Comparison of ENCODE assay signal across 11 cellular contexts in the genomic region with DNA sequence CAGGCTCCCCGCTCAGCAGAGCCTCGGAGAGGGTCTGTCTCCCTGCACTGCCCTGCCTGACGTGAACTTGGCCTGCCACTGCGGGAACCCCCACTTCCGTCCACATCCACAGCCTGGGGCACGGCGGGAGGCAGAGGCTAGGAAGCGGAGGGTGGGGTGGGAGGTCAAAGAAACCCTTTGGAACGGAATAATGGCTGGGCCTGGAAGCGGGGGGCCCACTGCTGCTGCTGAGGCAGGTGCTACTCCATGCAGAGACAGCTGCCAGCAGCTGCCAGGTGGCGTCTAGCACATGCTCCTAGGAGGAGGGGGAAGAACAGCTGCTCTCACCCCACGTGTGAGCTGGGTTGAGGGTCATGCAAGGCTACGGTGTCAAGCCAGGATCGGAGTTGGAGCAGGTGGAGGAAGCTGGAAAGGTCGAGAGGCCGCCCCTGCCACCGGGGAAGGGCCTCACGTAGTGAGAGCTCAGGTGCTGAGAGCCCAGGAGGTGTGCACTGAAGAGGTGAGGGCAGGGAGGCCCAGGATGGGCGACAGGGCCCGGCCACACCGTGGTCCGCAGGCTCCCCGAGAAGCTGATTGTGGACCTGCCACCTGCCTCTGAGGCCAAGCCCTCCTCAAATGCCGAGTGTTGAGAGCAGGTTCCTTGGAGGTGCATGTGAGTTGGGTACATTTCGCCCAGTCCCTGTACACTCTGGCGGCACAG. TPM values are rescaled to one million over a fixed set of nuclear protein-coding genes. Genes with fewer than 3 reads are reported as not detected.
DNase-seq lines count a peak whose midpoint lies in the region; ATAC-seq and TF ChIP-seq lines count a peak whose summit lies in the region.
"Had no signal": no experiment of that assay in that cellular context is flagged by ENCODE, and none has a peak within 500 bp of the region (broad histone marks: within the 10 kb centered on the region; RNA-seq: fewer than 3 reads in every experiment).

No MANE protein-coding gene starts in this region.

- H3K27me3 ChIP-seq in neural cell (ENCODE audit: insufficient read depth, low read depth, low read length) (no peaks in the 10 kb centered on the region), MG63 (no peaks in the 10 kb centered on the region)

- no peaks in the 10 kb centered on the region for H3K9me3 ChIP-seq in OCI-LY7 (ENCODE audit: low read length)
- H3K9me3 ChIP-seq in neural cell (ENCODE audit: low read length): no peaks in the 10 kb centered on the region
- H3K9me3 ChIP-seq in MG63: no peaks in the 10 kb centered on the region
- H3K9me3 ChIP-seq: adrenal gland, neutrophil had no signal

- no peak overlapping the region for H3K9ac ChIP-seq in neural cell (ENCODE audit: low read length)

- H3F3A ChIP-seq in neural cell (ENCODE audit: insufficient read depth, low read length, poor library complexity, severe bottlenecking): no peaks in the 10 kb centered on the region

- H3K9me2 ChIP-seq in OCI-LY7 (ENCODE audit: insufficient read depth, low read length) (no peaks in the 10 kb centered on the region), neural cell (ENCODE audit: insufficient read depth, low read length) (no peaks in the 10 kb centered on the region)

- POLR2A ChIA-PET in OCI-LY7 (lab: Charles Lee): interaction anchor here (0.6 kb wide), 1 partner anchor 166 kb away, joined by 3 read pairs; no protein-coding TSS in a partner anchor

- in situ Hi-C loops in GM13976 (cut with MboI; ENCODE audit: low sequenced_read_pairs, unreplicated experiment): no loop called here

- peaks cover 14% of the 10 kb centered on the region for H3K4me1 ChIP-seq in OCI-LY7 (ENCODE audit: insufficient read depth, low read length, poor library complexity, severe bottlenecking)

- no peak for TF ChIP-seq EP300 in neural cell (conservative IDR thresholded peaks at IDR 0.05; ENCODE audit: poor library complexity, severe bottlenecking)

- H3K4me2 ChIP-seq in OCI-LY7 (ENCODE audit: low read length): no peak overlapping the region
- no peak overlapping the region for H3K4me2 ChIP-seq in neural cell (ENCODE audit: low read length)

- no peak for ATAC-seq in HG02642 (IDR thresholded peaks at IDR 0.05; ENCODE audit: poor library complexity, unreplicated experiment)

- peaks cover 21% of the 10 kb centered on the region; the same call in 1 of the 2 replicates for H3K36me3 ChIP-seq in OCI-LY7 (ENCODE audit: insufficient read depth, low read length)
- H3K36me3 ChIP-seq in neural cell (ENCODE audit: insufficient read depth, low read length): no peaks in the 10 kb centered on the region
- H3K36me3 ChIP-seq in MG63: peaks cover 29% of the 10 kb centered on the region

- no peaks in the 10 kb centered on the region for H4K20me1 ChIP-seq in OCI-LY7 (ENCODE audit: insufficient read depth, low read length)
- H4K20me1 ChIP-seq in neural cell (ENCODE audit: insufficient read depth): no peaks in the 10 kb centered on the region

- DNase-seq in DMS153 (lab: John Stamatoyannopoulos, UW) (peak; percentile 92), NCI-H146 treated with DMSO at 0.1 percent for 48 hours (lab: John Stamatoyannopoulos, UW; ENCODE audit: unreplicated experiment) (peak; percentile 35), OCI-LY7 (ENCODE audit: low spot score) (peak; percentile 35), MG63 (no peak), GM13976 (ENCODE audit: low spot score) (no peak)
- DNase-seq in central memory CD4-positive, alpha-beta T cell: no peak
- DNase-seq: stimulated activated CD4-positive, alpha-beta T cell treated with anti-CD3 and anti-CD28 coated beads, Interleukin-4, amount 100 ng/mL, for 24 hours had no signal

- no TSS peak for BruUV-seq in OCI-LY7 (replicated peaks; lab: Mats Ljungman, UMichigan)

- no peak overlapping the region for H3K4me3 ChIP-seq in OCI-LY7 (ENCODE audit: low read depth, low read length, poor library complexity, severe bottlenecking)
- no peak overlapping the region for H3K4me3 ChIP-seq in neural cell (ENCODE audit: low read length)
- no peak overlapping the region for H3K4me3 ChIP-seq in MG63
- H3K4me3 ChIP-seq: adrenal gland had no signal

- intact Hi-C loops in OCI-LY7 (cut with micrococcal nuclease; ENCODE audit: unreplicated experiment): no loop called here

- CTCF ChIA-PET in OCI-LY7 (lab: Charles Lee; ENCODE audit: unreplicated experiment): no interaction called here

- TF ChIP-seq RAD21 in neural cell (conservative IDR thresholded peaks at IDR 0.05): no peak

- TF ChIP-seq CTCF in OCI-LY7 (conservative IDR thresholded peaks at IDR 0.05; ENCODE audit: low read length): peak; percentile 30; the same call in 1 of the 2 replicates
- no peak for TF ChIP-seq CTCF in neural cell (IDR thresholded peaks at IDR 0.05; ENCODE audit: poor library complexity, severe bottlenecking)
- no peak for TF ChIP-seq CTCF in GM13976 (IDR thresholded peaks at IDR 0.05; ENCODE audit: borderline replicate concordance, control extremely low read depth, extremely low read depth, insufficient read depth, missing control alignments)

- no peaks in the 10 kb centered on the region for H3K79me2 ChIP-seq in OCI-LY7 (ENCODE audit: insufficient read depth, low read depth, low read length)
- H3K79me2 ChIP-seq in neural cell (replicated peaks; ENCODE audit: insufficient read depth, low read length): no peaks in the 10 kb centered on the region

- no peak overlapping the region for H3K27ac ChIP-seq in OCI-LY7 (ENCODE audit: low read depth, low read length, poor library complexity, severe bottlenecking)
- H3K27ac ChIP-seq in neural cell (ENCODE audit: low read length): no peak overlapping the region
- H3K27ac ChIP-seq: adrenal gland, neutrophil had no signal

- H2AFZ ChIP-seq in OCI-LY7 (ENCODE audit: low read length) (no peak overlapping the region), neural cell (ENCODE audit: low read depth, low read length) (no peak overlapping the region)

TF ChIP-seq in neural cell, 6 proteins besides CTCF, POLR2A, EP300 and RAD21:
- TF ChIP-seq EZH2 (IDR thresholded peaks at IDR 0.05; ENCODE audit: borderline replicate concordance, insufficient read depth, low read length, poor library complexity, severe bottlenecking) (no peak), POLR2AphosphoS5 (IDR thresholded peaks at IDR 0.05) (peak; percentile 10)

RNA-seq across cellular contexts. Expression of gene FSCN2, which starts 9.8 kb away (rescaled TPM):
- total RNA-seq in OCI-LY7 (2014; rRNA removed; shearing (Covaris generic)): 1.3 and 1.6 TPM in 2 replicates
- total RNA-seq in OCI-LY7 (2022): 4.3 and 6.7 TPM in 2 replicates
- polyA plus RNA-seq in neural cell: 3.6 and 4.8 TPM in 2 replicates
- 7.3 and 9.7 TPM in 2 replicates for polyA minus RNA-seq in neural cell
- 0.12 TPM in 1 of 2 replicates, not detected in the other for total RNA-seq in MG63 (2014; rRNA removed; shearing (Covaris generic); ENCODE audit: low replicate concordance)

RNA-seq across cellular contexts. Expression of gene FAAP100, which starts 14.1 kb away (rescaled TPM):
- 51.1 and 65.2 TPM in 2 replicates for total RNA-seq in OCI-LY7 (2014; rRNA removed; shearing (Covaris generic))
- 64.4 and 74.2 TPM in 2 replicates for total RNA-seq in OCI-LY7 (2022)
- 56.3 and 61.5 TPM in 2 replicates for polyA plus RNA-seq in neural cell
- polyA minus RNA-seq in neural cell: 55.7 and 61.8 TPM in 2 replicates
- 25.6 and 41.7 TPM in 2 replicates for total RNA-seq in MG63 (2014; rRNA removed; shearing (Covaris generic); ENCODE audit: low replicate concordance)

RNA-seq across cellular contexts. Expression of gene ACTG1, which starts 25.4 kb away (rescaled TPM):
- 2,245 and 2,707 TPM in 2 replicates for total RNA-seq in OCI-LY7 (2014; rRNA removed; shearing (Covaris generic))
- total RNA-seq in OCI-LY7 (2022): 2,459 and 2,894 TPM in 2 replicates
- 8,273 and 9,187 TPM in 2 replicates for polyA plus RNA-seq in neural cell
- polyA minus RNA-seq in neural cell: 9,577 and 9,692 TPM in 2 replicates
- total RNA-seq in MG63 (2014; rRNA removed; shearing (Covaris generic); ENCODE audit: low replicate concordance): 5,061 and 6,321 TPM in 2 replicates

Comparison
In these comparisons a context has a peak if more than half of its experiments do, and no peak if none do; other contexts are left out.
1. DNase-seq: peak in DMS153 (single experiment), NCI-H146 treated with DMSO at 0.1 percent for 48 hours (single experiment) and OCI-LY7 (single experiment); none in central memory CD4-positive, alpha-beta T cell (single experiment), MG63 (single experiment) and GM13976 (single experiment).